ENCODE assay signal across 20 cellular contexts in the genomic region with DNA sequence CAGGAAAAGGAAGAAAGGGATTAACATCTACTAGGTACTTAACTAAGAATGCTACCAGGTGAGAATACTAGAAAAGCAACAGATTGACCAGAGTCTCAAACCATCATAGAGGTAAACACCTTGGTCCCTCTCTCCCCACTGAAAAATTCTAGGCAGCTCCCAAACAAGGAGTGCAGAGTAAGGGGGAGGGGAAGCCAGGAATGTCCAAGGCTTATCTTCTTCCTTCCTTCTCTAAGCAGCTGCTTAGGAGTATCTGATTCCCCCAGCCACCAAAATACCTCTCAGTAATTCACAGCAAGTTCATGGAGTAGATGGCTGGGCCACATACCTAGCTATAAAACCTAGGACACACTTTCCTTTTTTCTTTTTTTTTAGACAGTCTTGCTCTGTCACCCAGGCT.
DNase-seq lines count a peak whose midpoint lies in the region; ATAC-seq and TF ChIP-seq lines count a peak whose summit lies in the region.
"Had no signal": no experiment of that assay in that cellular context is flagged by ENCODE, and none has a peak within 500 bp of the region (broad histone marks: within the 10 kb centered on the region; RNA-seq: fewer than 3 reads in every experiment).

No MANE protein-coding gene starts in this region.

- intact Hi-C loops in HCT116 (cut with micrococcal nuclease) = no loop called here

- no peaks in the 10 kb centered on the region for H3K36me3 Mint-ChIP-seq in natural killer cell treated with Interleukin-12 subunit alpha and Interleukin-12 subunit beta and Interleukin-15 and Interleukin-18, amount 100 ng/mL, for 72 hours
- H3K36me3 Mint-ChIP-seq: memory B cell had no signal

- H2AFZ ChIP-seq in HCT116 (ENCODE audit: low read depth, low read length, poor library complexity, severe bottlenecking) = no peak overlapping the region

- H4K20me1 ChIP-seq in HCT116 (ENCODE audit: insufficient read depth) = no peaks in the 10 kb centered on the region

- peak overlapping the region; percentile 38 for H3K4me2 ChIP-seq in HCT116 (ENCODE audit: low read length)

- peaks cover 3 to 9% of the 10 kb centered on the region in 2 donors for H3K27me3 Mint-ChIP-seq in natural killer cell treated with Interleukin-12 subunit alpha and Interleukin-12 subunit beta and Interleukin-15 and Interleukin-18, amount 100 ng/mL, for 72 hours

- no peak overlapping the region for H3K27ac Mint-ChIP-seq in natural killer cell treated with Interleukin-12 subunit alpha and Interleukin-12 subunit beta and Interleukin-15 and Interleukin-18, amount 100 ng/mL, for 72 hours
- H3K27ac Mint-ChIP-seq: activated naive CD8-positive, alpha-beta T cell treated with anti-CD3 and anti-CD28 coated beads, Interleukin-2, amount 50 U/mL, for 24 hours; activated T-cell treated with anti-CD3 and anti-CD28 coated beads, Interleukin-2, amount 50 U/mL, for 72 hours; B cell; memory B cell; T-helper 17 cell had no signal

- CTCF ChIA-PET in HCT116 (lab: Charles Lee) = interaction anchor here (0.9 kb wide), 1 partner anchor 209 kb away, joined by 3 read pairs; no protein-coding TSS in a partner anchor

- H3K4me1 Mint-ChIP-seq in natural killer cell treated with Interleukin-12 subunit alpha and Interleukin-12 subunit beta and Interleukin-15 and Interleukin-18, amount 100 ng/mL, for 72 hours (ENCODE audit: low read depth in 2 of 2) = no peaks in the 10 kb centered on the region
- H3K4me1 Mint-ChIP-seq: activated naive CD8-positive, alpha-beta T cell treated with anti-CD3 and anti-CD28 coated beads, Interleukin-2, amount 50 U/mL, for 24 hours; B cell; memory B cell; T-helper 17 cell had no signal

- H3K36me3 ChIP-seq in HCT116 (ENCODE audit: control insufficient read depth in 1 of 2, insufficient read depth in 2 of 2, low read length in 2 of 2) = no peaks in the 10 kb centered on the region
- H3K36me3 ChIP-seq in WERI-Rb-1 = no peaks in the 10 kb centered on the region
- H3K36me3 ChIP-seq: Peyer's patch had no signal

- H3K9me3 ChIP-seq in HCT116 (ENCODE audit: control insufficient read depth in 1 of 2, insufficient read depth in 1 of 2, low read depth in 1 of 2, low read length in 2 of 2) (no peaks in the 10 kb centered on the region), WERI-Rb-1 (ENCODE audit: severe bottlenecking) (no peaks in the 10 kb centered on the region)
- H3K9me3 ChIP-seq: Peyer's patch had no signal

- DNase-seq in HCT116 (ENCODE audit: low read depth, low spot score) = no peak
- peak; percentile 24 for DNase-seq in WERI-Rb-1
- DNase-seq in iPS-NIHi11 (ENCODE audit: low spot score) = peak; percentile 38
- peak; percentile 7 for DNase-seq in pons (ENCODE audit: low spot score)
- DNase-seq in natural killer cell treated with Interleukin-12 subunit alpha and Interleukin-12 subunit beta and Interleukin-15 and Interleukin-18, amount 100 ng/mL, for 72 hours (ENCODE audit: low spot score) = no peak
- no peak for DNase-seq in NCI-H1417 treated with DMSO at 0.1 percent for 48 hours (lab: John Stamatoyannopoulos, UW)
- DNase-seq in T-helper 9 cell = no peak
- DNase-seq: activated CD4-positive, alpha-beta T cell treated with anti-CD3 and anti-CD28 coated beads, Interleukin-2, amount 50 U/mL, for 1 hour; activated naive CD8-positive, alpha-beta T cell treated with anti-CD3 and anti-CD28 coated beads, Interleukin-2, amount 50 U/mL, for 24 hours; activated T-cell treated with anti-CD3 and anti-CD28 coated beads, Interleukin-2, amount 50 U/mL, for 72 hours; DMS79 treated with DMSO at 0.1 percent for 48 hours; NCI-H1436; NCI-H446; Peyer's patch; stimulated activated CD8-positive, alpha-beta memory T cell treated with anti-CD3 and anti-CD28 coated beads, Interleukin-4, amount 100 ng/mL, for 48 hours; T-helper 17 cell had no signal

- no peak overlapping the region for H3K4me3 ChIP-seq in HCT116 (replicated peaks in 1 of 2; ENCODE audit: low read depth in 1 of 2, low read length in 2 of 2)
- no peak overlapping the region for H3K4me3 ChIP-seq in WERI-Rb-1 (ENCODE audit: low read depth, low read length)
- H3K4me3 ChIP-seq: K562, Peyer's patch had no signal

- BruUV-seq in HCT116 (replicated peaks; lab: Mats Ljungman, UMichigan) = no TSS peak

- H3K27ac ChIP-seq in HCT116 (ENCODE audit: low read depth, low read length) (no peak overlapping the region), WERI-Rb-1 (no peak overlapping the region)
- H3K27ac ChIP-seq: Peyer's patch had no signal

- no peak for TF ChIP-seq RAD21 in HCT116 (IDR thresholded peaks at IDR 0.05; ENCODE audit: low read depth)

- no peaks in the 10 kb centered on the region for H3K27me3 ChIP-seq in HCT116 (ENCODE audit: insufficient read depth, low read length)
- H3K27me3 ChIP-seq in WERI-Rb-1 (ENCODE audit: insufficient read depth, low read depth, severe bottlenecking) = no peaks in the 10 kb centered on the region
- H3K27me3 ChIP-seq: Peyer's patch had no signal

- peaks cover 40 to 73% of the 10 kb centered on the region in 2 experiments for H3K4me1 ChIP-seq in HCT116 (ENCODE audit: control insufficient read depth in 1 of 2, insufficient read depth in 2 of 2, low read length in 2 of 2)

- no peaks in the 10 kb centered on the region for H3K9me2 ChIP-seq in HCT116 (ENCODE audit: insufficient read depth)

- peak; percentile 55 for ATAC-seq in HCT116
- no peak for ATAC-seq in natural killer cell treated with Interleukin-12 subunit alpha and Interleukin-12 subunit beta and Interleukin-15 and Interleukin-18, amount 100 ng/mL, for 72 hours
- no peak for ATAC-seq in GM21717 (IDR thresholded peaks at IDR 0.05; ENCODE audit: unreplicated experiment)
- ATAC-seq: activated naive CD8-positive, alpha-beta T cell treated with anti-CD3 and anti-CD28 coated beads, Interleukin-2, amount 50 U/mL, for 24 hours; activated T-cell treated with anti-CD3 and anti-CD28 coated beads, Interleukin-2, amount 50 U/mL, for 72 hours; K562; T-helper 17 cell had no signal

- TF ChIP-seq CTCF in HCT116 (IDR thresholded peaks at IDR 0.05 in 2 of 3, conservative IDR thresholded peaks at IDR 0.05 in 1 of 3; ENCODE audit: borderline replicate concordance in 1 of 3, insufficient read depth in 1 of 3, low read depth in 2 of 3, low read length in 2 of 3) (no peak), WERI-Rb-1 (IDR thresholded peaks at IDR 0.05; ENCODE audit: low read depth, low read length) (no peak)

- peaks cover 97% of the 10 kb centered on the region for H3K79me2 ChIP-seq in HCT116 (ENCODE audit: insufficient read depth, low read length)

- no peaks in the 10 kb centered on the region for H3K9me3 Mint-ChIP-seq in natural killer cell treated with Interleukin-12 subunit alpha and Interleukin-12 subunit beta and Interleukin-15 and Interleukin-18, amount 100 ng/mL, for 72 hours
- H3K9me3 Mint-ChIP-seq: activated naive CD8-positive, alpha-beta T cell treated with anti-CD3 and anti-CD28 coated beads, Interleukin-2, amount 50 U/mL, for 24 hours; memory B cell had no signal

- no peak overlapping the region for H3K9ac ChIP-seq in HCT116 (ENCODE audit: low read length)

- no peak overlapping the region for H3K4me3 Mint-ChIP-seq in natural killer cell treated with Interleukin-12 subunit alpha and Interleukin-12 subunit beta and Interleukin-15 and Interleukin-18, amount 100 ng/mL, for 72 hours
- H3K4me3 Mint-ChIP-seq: activated naive CD8-positive, alpha-beta T cell treated with anti-CD3 and anti-CD28 coated beads, Interleukin-2, amount 50 U/mL, for 24 hours; activated T-cell treated with anti-CD3 and anti-CD28 coated beads, Interleukin-2, amount 50 U/mL, for 72 hours; B cell; memory B cell; T-helper 17 cell had no signal

- no peak for TF ChIP-seq POLR2A in HCT116 (IDR thresholded peaks at IDR 0.05; ENCODE audit: borderline replicate concordance, extremely low read depth, insufficient read depth, insufficient read length)

- POLR2A ChIA-PET in HCT116 (lab: Charles Lee) = no interaction called here

- RAD21 ChIA-PET in HCT116 (lab: Charles Lee; ENCODE audit: low non-redundant PET in 1 of 2, low total read pairs in 2 of 2, uncharacterized antibody in 2 of 2, unreplicated experiment in 2 of 2) = no interaction called here

TF ChIP-seq in HCT116, 20 proteins besides CTCF, POLR2A, EP300 and RAD21:
- TF ChIP-seq SIN3A (IDR thresholded peaks at IDR 0.05; ENCODE audit: low read depth) (no peak), ZFX (IDR thresholded peaks at IDR 0.05) (no peak), ELF1 (IDR thresholded peaks at IDR 0.05; ENCODE audit: borderline replicate concordance, low read depth) (no peak), CBX3 (IDR thresholded peaks at IDR 0.05; ENCODE audit: low read depth) (no peak), ZNF274 (IDR thresholded peaks at IDR 0.05; ENCODE audit: low read depth, low read length) (no peak), EZH2phosphoT487 (IDR thresholded peaks at IDR 0.05; ENCODE audit: borderline replicate concordance) (no peak), SP1 (IDR thresholded peaks at IDR 0.05; ENCODE audit: low read depth) (no peak), FOSL1 (IDR thresholded peaks at IDR 0.05; ENCODE audit: low read depth) (no peak), EZH2 (IDR thresholded peaks at IDR 0.05) (no peak), CEBPB (IDR thresholded peaks at IDR 0.05; ENCODE audit: low read depth) (no peak), EGR1 (IDR thresholded peaks at IDR 0.05; ENCODE audit: low read depth) (no peak), YY1 (IDR thresholded peaks at IDR 0.05; ENCODE audit: extremely low read depth, insufficient replicate concordance, low read depth, low read length) (no peak), POLR2AphosphoS5 (IDR thresholded peaks at IDR 0.05; ENCODE audit: low read depth, low read length) (no peak), SRF (IDR thresholded peaks at IDR 0.05; ENCODE audit: low read depth) (no peak)
- TF ChIP-seq, protein P1, sequence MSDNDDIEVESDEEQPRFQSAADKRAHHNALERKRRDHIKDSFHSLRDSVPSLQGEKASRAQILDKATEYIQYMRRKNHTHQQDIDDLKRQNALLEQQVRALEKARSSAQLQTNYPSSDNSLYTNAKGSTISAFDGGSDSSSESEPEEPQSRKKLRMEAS (IDR thresholded peaks at IDR 0.05) = no peak
- TF ChIP-seq, protein P2, sequence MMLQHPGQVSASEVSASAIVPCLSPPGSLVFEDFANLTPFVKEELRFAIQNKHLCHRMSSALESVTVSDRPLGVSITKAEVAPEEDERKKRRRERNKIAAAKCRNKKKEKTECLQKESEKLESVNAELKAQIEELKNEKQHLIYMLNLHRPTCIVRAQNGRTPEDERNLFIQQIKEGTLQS (IDR thresholded peaks at IDR 0.05) = no peak

Comparison
In these comparisons a context has a peak if more than half of its experiments do, and no peak if none do; other contexts are left out.
1. DNase-seq: peak in WERI-Rb-1 (single experiment), iPS-NIHi11 (single experiment) and pons (single experiment); none in HCT116 (single experiment), natural killer cell treated with Interleukin-12 subunit alpha and Interleukin-12 subunit beta and Interleukin-15 and Interleukin-18, amount 100 ng/mL, for 72 hours (single experiment), NCI-H1417 treated with DMSO at 0.1 percent for 48 hours (single experiment) and T-helper 9 cell (single experiment).